1 cellular context compared by ENCODE assay signal in the genomic region with DNA sequence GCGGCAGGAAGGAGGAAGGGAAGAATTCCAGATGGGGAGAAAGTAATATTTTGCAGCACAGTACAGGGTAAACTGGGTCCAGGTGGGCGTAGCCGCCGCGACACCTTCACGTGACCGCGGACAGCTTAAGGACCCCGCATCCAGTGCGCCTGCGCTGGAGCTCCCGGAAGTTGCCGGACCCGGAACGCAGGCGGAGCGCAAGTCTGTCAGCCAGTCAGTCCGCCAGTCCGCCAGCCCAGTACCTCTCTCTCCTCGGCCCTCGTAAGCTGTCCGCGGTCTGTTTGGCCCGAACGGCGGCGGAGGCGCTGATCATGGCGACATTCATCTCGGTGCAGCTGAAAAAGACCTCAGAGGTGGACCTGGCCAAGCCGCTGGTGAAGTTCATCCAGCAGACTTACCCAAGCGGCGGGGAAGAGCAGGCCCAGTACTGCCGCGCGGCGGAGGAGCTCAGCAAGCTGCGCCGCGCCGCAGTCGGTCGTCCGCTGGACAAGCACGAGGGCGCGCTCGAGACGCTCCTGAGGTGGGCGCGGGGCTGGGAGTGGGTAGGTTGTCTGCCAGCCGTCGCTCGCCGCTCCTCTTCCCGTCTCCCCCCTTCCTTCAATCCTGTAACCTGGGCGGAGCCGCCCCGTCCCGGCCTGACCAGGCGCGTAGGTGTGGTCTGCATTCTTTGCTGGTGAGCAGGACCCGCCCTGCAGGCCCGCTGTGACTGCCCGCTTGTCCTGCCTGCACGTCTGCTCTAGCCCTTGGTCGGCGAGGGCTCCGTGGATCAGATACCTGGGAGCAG.
TF ChIP-seq lines count a peak whose summit lies in the region.

TSS of gene PDCD6IP (plus strand) at position 213 of the 784 bp plus-strand sequence. CDS start at position 312, 99 bp downstream.

TF ChIP-seq in K562, 482 proteins besides CTCF, POLR2A, EP300 and RAD21 (continued from another document and continues in another):
- peak; percentile 92 for TF ChIP-seq ELF4 (CRISPR knock-in tag; IDR thresholded peaks at IDR 0.05)
- TF ChIP-seq MAZ (CRISPR knock-in tag; conservative IDR thresholded peaks at IDR 0.05 in 1 of 2, IDR thresholded peaks at IDR 0.05 in 1 of 2) = peak; percentile 74 to 82; a peak in 3 of 4 replicates
- TF ChIP-seq, protein P1, sequence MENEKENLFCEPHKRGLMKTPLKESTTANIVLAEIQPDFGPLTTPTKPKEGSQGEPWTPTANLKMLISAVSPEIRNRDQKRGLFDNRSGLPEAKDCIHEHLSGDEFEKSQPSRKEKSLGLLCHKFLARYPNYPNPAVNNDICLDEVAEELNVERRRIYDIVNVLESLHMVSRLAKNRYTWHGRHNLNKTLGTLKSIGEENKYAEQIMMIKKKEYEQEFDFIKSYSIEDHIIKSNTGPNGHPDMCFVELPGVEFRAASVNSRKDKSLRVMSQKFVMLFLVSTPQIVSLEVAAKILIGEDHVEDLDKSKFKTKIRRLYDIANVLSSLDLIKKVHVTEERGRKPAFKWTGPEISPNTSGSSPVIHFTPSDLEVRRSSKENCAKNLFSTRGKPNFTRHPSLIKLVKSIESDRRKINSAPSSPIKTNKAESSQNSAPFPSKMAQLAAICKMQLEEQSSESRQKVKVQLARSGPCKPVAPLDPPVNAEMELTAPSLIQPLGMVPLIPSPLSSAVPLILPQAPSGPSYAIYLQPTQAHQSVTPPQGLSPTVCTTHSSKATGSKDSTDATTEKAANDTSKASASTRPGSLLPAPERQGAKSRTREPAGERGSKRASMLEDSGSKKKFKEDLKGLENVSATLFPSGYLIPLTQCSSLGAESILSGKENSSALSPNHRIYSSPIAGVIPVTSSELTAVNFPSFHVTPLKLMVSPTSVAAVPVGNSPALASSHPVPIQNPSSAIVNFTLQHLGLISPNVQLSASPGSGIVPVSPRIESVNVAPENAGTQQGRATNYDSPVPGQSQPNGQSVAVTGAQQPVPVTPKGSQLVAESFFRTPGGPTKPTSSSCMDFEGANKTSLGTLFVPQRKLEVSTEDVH (IDR thresholded peaks at IDR 0.05; ENCODE audit: low read depth, partially characterized antibody) = peak; percentile 83
- TF ChIP-seq, protein P2, sequence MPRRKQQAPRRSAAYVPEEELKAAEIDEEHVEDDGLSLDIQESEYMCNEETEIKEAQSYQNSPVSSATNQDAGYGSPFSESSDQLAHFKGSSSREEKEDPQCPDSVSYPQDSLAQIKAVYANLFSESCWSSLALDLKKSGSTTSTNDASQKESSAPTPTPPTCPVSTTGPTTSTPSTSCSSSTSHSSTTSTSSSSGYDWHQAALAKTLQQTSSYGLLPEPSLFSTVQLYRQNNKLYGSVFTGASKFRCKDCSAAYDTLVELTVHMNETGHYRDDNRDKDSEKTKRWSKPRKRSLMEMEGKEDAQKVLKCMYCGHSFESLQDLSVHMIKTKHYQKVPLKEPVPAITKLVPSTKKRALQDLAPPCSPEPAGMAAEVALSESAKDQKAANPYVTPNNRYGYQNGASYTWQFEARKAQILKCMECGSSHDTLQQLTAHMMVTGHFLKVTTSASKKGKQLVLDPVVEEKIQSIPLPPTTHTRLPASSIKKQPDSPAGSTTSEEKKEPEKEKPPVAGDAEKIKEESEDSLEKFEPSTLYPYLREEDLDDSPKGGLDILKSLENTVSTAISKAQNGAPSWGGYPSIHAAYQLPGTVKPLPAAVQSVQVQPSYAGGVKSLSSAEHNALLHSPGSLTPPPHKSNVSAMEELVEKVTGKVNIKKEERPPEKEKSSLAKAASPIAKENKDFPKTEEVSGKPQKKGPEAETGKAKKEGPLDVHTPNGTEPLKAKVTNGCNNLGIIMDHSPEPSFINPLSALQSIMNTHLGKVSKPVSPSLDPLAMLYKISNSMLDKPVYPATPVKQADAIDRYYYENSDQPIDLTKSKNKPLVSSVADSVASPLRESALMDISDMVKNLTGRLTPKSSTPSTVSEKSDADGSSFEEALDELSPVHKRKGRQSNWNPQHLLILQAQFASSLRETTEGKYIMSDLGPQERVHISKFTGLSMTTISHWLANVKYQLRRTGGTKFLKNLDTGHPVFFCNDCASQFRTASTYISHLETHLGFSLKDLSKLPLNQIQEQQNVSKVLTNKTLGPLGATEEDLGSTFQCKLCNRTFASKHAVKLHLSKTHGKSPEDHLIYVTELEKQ (CRISPR knock-in tag; IDR thresholded peaks at IDR 0.05) = no peak
- no peak; the same call in 1 of the 2 replicates for TF ChIP-seq MYNN (IDR thresholded peaks at IDR 0.05)
- no peak for TF ChIP-seq MYNN (CRISPR knock-in tag; IDR thresholded peaks at IDR 0.05)
- TF ChIP-seq KAT8 (IDR thresholded peaks at IDR 0.05; ENCODE audit: low read depth) = no peak
- no peak for TF ChIP-seq HEY1 (CRISPR knock-in tag; IDR thresholded peaks at IDR 0.05; ENCODE audit: borderline replicate concordance)
- TF ChIP-seq NFE2L1 (tag; IDR thresholded peaks at IDR 0.05; ENCODE audit: borderline replicate concordance, low read depth) = no peak
- no peak; the same call in 1 of the 2 replicates for TF ChIP-seq HMGXB4 (CRISPR knock-in tag; IDR thresholded peaks at IDR 0.05)
- TF ChIP-seq, protein P3, sequence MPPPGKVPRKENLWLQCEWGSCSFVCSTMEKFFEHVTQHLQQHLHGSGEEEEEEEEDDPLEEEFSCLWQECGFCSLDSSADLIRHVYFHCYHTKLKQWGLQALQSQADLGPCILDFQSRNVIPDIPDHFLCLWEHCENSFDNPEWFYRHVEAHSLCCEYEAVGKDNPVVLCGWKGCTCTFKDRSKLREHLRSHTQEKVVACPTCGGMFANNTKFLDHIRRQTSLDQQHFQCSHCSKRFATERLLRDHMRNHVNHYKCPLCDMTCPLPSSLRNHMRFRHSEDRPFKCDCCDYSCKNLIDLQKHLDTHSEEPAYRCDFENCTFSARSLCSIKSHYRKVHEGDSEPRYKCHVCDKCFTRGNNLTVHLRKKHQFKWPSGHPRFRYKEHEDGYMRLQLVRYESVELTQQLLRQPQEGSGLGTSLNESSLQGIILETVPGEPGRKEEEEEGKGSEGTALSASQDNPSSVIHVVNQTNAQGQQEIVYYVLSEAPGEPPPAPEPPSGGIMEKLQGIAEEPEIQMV (tag; conservative IDR thresholded peaks at IDR 0.05; ENCODE audit: low read depth) = peak; percentile 80
- peak; percentile 80; the same call in 1 of the 2 replicates for TF ChIP-seq ZNF197 (CRISPR knock-in tag; IDR thresholded peaks at IDR 0.05; ENCODE audit: low read depth)
- TF ChIP-seq ATF1 (CRISPR knock-in tag; IDR thresholded peaks at IDR 0.05) = no peak
- TF ChIP-seq ATF1 (tag; IDR thresholded peaks at IDR 0.05) = peak; percentile 85
- peak; percentile 79; the same call in 1 of the 2 replicates for TF ChIP-seq HDAC8 (tag; IDR thresholded peaks at IDR 0.05)
- TF ChIP-seq, protein P4, sequence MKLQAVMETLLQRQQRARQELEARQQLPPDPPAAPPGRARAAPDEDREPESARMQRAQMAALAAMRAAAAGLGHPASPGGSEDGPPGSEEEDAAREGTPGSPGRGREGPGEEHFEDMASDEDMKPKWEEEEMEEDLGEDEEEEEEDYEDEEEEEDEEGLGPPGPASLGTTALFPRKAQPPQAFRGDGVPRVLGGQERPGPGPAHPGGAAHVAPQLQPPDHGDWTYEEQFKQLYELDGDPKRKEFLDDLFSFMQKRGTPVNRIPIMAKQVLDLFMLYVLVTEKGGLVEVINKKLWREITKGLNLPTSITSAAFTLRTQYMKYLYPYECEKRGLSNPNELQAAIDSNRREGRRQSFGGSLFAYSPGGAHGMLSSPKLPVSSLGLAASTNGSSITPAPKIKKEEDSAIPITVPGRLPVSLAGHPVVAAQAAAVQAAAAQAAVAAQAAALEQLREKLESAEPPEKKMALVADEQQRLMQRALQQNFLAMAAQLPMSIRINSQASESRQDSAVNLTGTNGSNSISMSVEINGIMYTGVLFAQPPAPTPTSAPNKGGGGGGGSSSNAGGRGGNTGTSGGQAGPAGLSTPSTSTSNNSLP (IDR thresholded peaks at IDR 0.05; ENCODE audit: borderline replicate concordance, low read depth, low read length) = no peak
- peak; percentile 88 for TF ChIP-seq MYC (IDR thresholded peaks at IDR 0.05; ENCODE audit: low read depth, low read length)
- peak; percentile 93; the same call in 1 of the 2 replicates for TF ChIP-seq MYC (CRISPR knock-in tag; IDR thresholded peaks at IDR 0.05; ENCODE audit: borderline replicate concordance, low read depth)
- TF ChIP-seq, protein P5, sequence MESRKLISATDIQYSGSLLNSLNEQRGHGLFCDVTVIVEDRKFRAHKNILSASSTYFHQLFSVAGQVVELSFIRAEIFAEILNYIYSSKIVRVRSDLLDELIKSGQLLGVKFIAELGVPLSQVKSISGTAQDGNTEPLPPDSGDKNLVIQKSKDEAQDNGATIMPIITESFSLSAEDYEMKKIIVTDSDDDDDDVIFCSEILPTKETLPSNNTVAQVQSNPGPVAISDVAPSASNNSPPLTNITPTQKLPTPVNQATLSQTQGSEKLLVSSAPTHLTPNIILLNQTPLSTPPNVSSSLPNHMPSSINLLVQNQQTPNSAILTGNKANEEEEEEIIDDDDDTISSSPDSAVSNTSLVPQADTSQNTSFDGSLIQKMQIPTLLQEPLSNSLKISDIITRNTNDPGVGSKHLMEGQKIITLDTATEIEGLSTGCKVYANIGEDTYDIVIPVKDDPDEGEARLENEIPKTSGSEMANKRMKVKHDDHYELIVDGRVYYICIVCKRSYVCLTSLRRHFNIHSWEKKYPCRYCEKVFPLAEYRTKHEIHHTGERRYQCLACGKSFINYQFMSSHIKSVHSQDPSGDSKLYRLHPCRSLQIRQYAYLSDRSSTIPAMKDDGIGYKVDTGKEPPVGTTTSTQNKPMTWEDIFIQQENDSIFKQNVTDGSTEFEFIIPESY (CRISPR knock-in tag; IDR thresholded peaks at IDR 0.05) = peak; percentile 88
- peak; percentile 87 for TF ChIP-seq MGA (IDR thresholded peaks at IDR 0.05)
- no peak for TF ChIP-seq ZNF140 (CRISPR knock-in tag; IDR thresholded peaks at IDR 0.05)
